17 cellular contexts compared by ENCODE assay signal in genomic region chr5:171542504-171543150, GRCh38.
DNase-seq lines count a peak whose midpoint lies in the region; ATAC-seq and TF ChIP-seq lines count a peak whose summit lies in the region.
"Had no signal": no experiment of that assay in that cellular context is flagged by ENCODE, and none has a peak within 500 bp of the region (broad histone marks: within the 10 kb centered on the region; RNA-seq: fewer than 3 reads in every experiment).

No MANE protein-coding gene starts in this region.

- H2AK5ac ChIP-seq in neuronal stem cell (ENCODE audit: low read depth, low read length) = peak overlapping the region; percentile 47

- H4K8ac ChIP-seq in neuronal stem cell (ENCODE audit: low read depth, low read length) = no peak overlapping the region

- no peak for TF ChIP-seq EP300 in stomach (IDR thresholded peaks at IDR 0.05)

- H3K4me1 ChIP-seq in heart right ventricle (peaks cover 0 to 24% (median 0%) of the 10 kb centered on the region in 9 donors), neuronal stem cell (ENCODE audit: control insufficient read depth in 2 of 2, insufficient read depth in 1 of 2, low read depth in 1 of 2, low read length in 2 of 2) (no peaks in the 10 kb centered on the region), stomach (no peaks in the 10 kb centered on the region), colonic mucosa (no peaks in the 10 kb centered on the region)

- H2BK15ac ChIP-seq in neuronal stem cell (ENCODE audit: low read length) = no peak overlapping the region

- H3K36me3 ChIP-seq in heart right ventricle (no peaks in the 10 kb centered on the region), neuronal stem cell (replicated peaks in 1 of 2; ENCODE audit: control insufficient read depth in 2 of 2, insufficient read depth in 2 of 2, low read length in 2 of 2) (no peaks in the 10 kb centered on the region), stomach (no peaks in the 10 kb centered on the region), colonic mucosa (no peaks in the 10 kb centered on the region)

- H3K27me3 ChIP-seq in heart right ventricle = no peaks in the 10 kb centered on the region
- peaks cover 0 to 12% (median 0%) of the 10 kb centered on the region in 3 experiments for H3K27me3 ChIP-seq in neuronal stem cell (ENCODE audit: control insufficient read depth in 3 of 3, insufficient read depth in 3 of 3, low read depth in 1 of 3, low read length in 3 of 3)
- H3K27me3 ChIP-seq in stomach = peaks cover 0 to 19% (median 0%) of the 10 kb centered on the region in 3 donors
- no peaks in the 10 kb centered on the region for H3K27me3 ChIP-seq in colonic mucosa

- WGBS in heart right ventricle, 2 donors = 61 to 70% methylated on average over 15 of the region's 15 CpGs
- WGBS in neuronal stem cell (ENCODE audit: extremely low coverage in 2 of 2, insufficient read length in 2 of 2, insufficient replicate concordance in 1 of 2), 2 donors = no CpG with 5 or more reads among the region's 15 CpGs
- 57 to 70% (median 69%) methylated on average over 15 of the region's 15 CpGs for WGBS in stomach, 5 donors

- H3K18ac ChIP-seq in neuronal stem cell (ENCODE audit: low read length) = peak overlapping the region; percentile 44

- H3K9me3 ChIP-seq in heart right ventricle = no peaks in the 10 kb centered on the region
- no peaks in the 10 kb centered on the region for H3K9me3 ChIP-seq in neuronal stem cell (replicated peaks in 1 of 2; ENCODE audit: control insufficient read depth in 2 of 2, insufficient read depth in 1 of 2, low read depth in 1 of 2, low read length in 2 of 2)
- no peaks in the 10 kb centered on the region for H3K9me3 ChIP-seq in stomach
- no peaks in the 10 kb centered on the region for H3K9me3 ChIP-seq in colonic mucosa

- no peak overlapping the region for H3K23ac ChIP-seq in neuronal stem cell (ENCODE audit: low read depth, low read length, poor library complexity)

- intact Hi-C loops in heart right ventricle (cut with DNase I) (no loop called here), stomach (cut with DNase I; ENCODE audit: low total_unique reads) (no loop called here), colonic mucosa (cut with DNase I) (no loop called here)

- H2BK5ac ChIP-seq in neuronal stem cell (ENCODE audit: low read length) = no peak overlapping the region

- H3K4me3 ChIP-seq in heart right ventricle (no peak overlapping the region), neuronal stem cell (ENCODE audit: low read length in 2 of 2) (no peak overlapping the region), stomach (no peak overlapping the region), colonic mucosa (no peak overlapping the region)

- H3K4me2 ChIP-seq in neuronal stem cell (ENCODE audit: insufficient read depth, low read length, poor library complexity, severe bottlenecking) = no peak overlapping the region
- H3K4me2 ChIP-seq: KMS-11 had no signal

- peak overlapping the region in 2 of 10 donors; percentile 0 to 12 for H3K27ac ChIP-seq in heart right ventricle
- no peak overlapping the region for H3K27ac ChIP-seq in neuronal stem cell (replicated peaks; ENCODE audit: low read length)
- H3K27ac ChIP-seq in stomach = no peak overlapping the region
- no peak overlapping the region for H3K27ac ChIP-seq in colonic mucosa
- H3K27ac ChIP-seq: KMS-11, RWPE1 had no signal

- H3K4ac ChIP-seq in neuronal stem cell (ENCODE audit: low read length) = no peak overlapping the region

- H2BK120ac ChIP-seq in neuronal stem cell (ENCODE audit: low read depth, low read length) = no peak overlapping the region

- H2AFZ ChIP-seq in neuronal stem cell (ENCODE audit: low read length) = no peak overlapping the region

- no peak for TF ChIP-seq CTCF in heart right ventricle (IDR thresholded peaks at IDR 0.05)
- no peak for TF ChIP-seq CTCF in stomach (IDR thresholded peaks at IDR 0.05)
- no peak for TF ChIP-seq CTCF in colonic mucosa (IDR thresholded peaks at IDR 0.05)

- H2BK12ac ChIP-seq in neuronal stem cell (ENCODE audit: low read length) = no peak overlapping the region

- no peak for TF ChIP-seq POLR2A in stomach (IDR thresholded peaks at IDR 0.05)

- H4K91ac ChIP-seq in neuronal stem cell (ENCODE audit: low read depth, low read length, poor library complexity) = no peak overlapping the region

- ATAC-seq in heart right ventricle (peak; percentile 19 to 86 (median 58)), GM18519 (IDR thresholded peaks at IDR 0.05; ENCODE audit: low FRiP score, unreplicated experiment) (no peak)

- no peak overlapping the region for H3K14ac ChIP-seq in neuronal stem cell (ENCODE audit: low read length)

- no peaks in the 10 kb centered on the region for H3K79me1 ChIP-seq in neuronal stem cell (ENCODE audit: low read depth, low read length)

- H3K9ac ChIP-seq in neuronal stem cell (ENCODE audit: low read depth, low read length, poor library complexity) (no peak overlapping the region), colonic mucosa (ENCODE audit: low read depth in 2 of 2, low read length in 2 of 2) (no peak overlapping the region)
- H3K9ac ChIP-seq: KMS-11 had no signal

- DNase-seq in ecto neural progenitor cell (ENCODE audit: low spot score) (peak; percentile 46), heart right ventricle (no peak), neuronal stem cell (ENCODE audit: low spot score) (no peak), stomach (peak; percentile 11), colonic mucosa (no peak)
- DNase-seq in stimulated activated CD4-positive, alpha-beta T cell treated with anti-CD3 and anti-CD28 coated beads, Interleukin-2, amount 100 ng/mL, for 24 hours = no peak
- DNase-seq: CD4-positive, alpha-beta T cell; COR-L47; DMS79 treated with DMSO at 0.1 percent for 48 hours; H9; NCI-H1105; NCI-H2029 treated with DMSO at 0.1 percent for 48 hours; NCI-H774; NK-92 treated with Interleukin-12 subunit alpha and Interleukin-12 subunit beta, amount 100 ng/mL, for 24 hours had no signal

Comparison
In these comparisons a context has a peak if more than half of its experiments do, and no peak if none do; other contexts are left out.
1. DNase-seq: peak in ecto neural progenitor cell (single experiment) and stomach (single experiment); none in heart right ventricle (0 of 2), neuronal stem cell (single experiment), stimulated activated CD4-positive, alpha-beta T cell treated with anti-CD3 and anti-CD28 coated beads, Interleukin-2, amount 100 ng/mL, for 24 hours (0 of 2) and colonic mucosa (single experiment).